Comparison of ENCODE assay signal across 1 cellular context in genomic region chr22:39284142-39284980, GRCh38.
TF ChIP-seq lines count a peak whose summit lies in the region.

No MANE protein-coding gene starts in this region.

TF ChIP-seq in GM23338, 12 proteins besides CTCF, POLR2A, EP300 and RAD21 (continued from another document):
- no peak for TF ChIP-seq CREB1 (CRISPR knock-in tag; IDR thresholded peaks at IDR 0.05; ENCODE audit: low read depth)
- no peak for TF ChIP-seq ZNF114 (CRISPR knock-in tag; IDR thresholded peaks at IDR 0.05)
- TF ChIP-seq POLR2AphosphoS5 (IDR thresholded peaks at IDR 0.05; ENCODE audit: low read depth), result no peak
- no peak for TF ChIP-seq REST (IDR thresholded peaks at IDR 0.05; ENCODE audit: unreplicated experiment)
